In the genomic region with DNA sequence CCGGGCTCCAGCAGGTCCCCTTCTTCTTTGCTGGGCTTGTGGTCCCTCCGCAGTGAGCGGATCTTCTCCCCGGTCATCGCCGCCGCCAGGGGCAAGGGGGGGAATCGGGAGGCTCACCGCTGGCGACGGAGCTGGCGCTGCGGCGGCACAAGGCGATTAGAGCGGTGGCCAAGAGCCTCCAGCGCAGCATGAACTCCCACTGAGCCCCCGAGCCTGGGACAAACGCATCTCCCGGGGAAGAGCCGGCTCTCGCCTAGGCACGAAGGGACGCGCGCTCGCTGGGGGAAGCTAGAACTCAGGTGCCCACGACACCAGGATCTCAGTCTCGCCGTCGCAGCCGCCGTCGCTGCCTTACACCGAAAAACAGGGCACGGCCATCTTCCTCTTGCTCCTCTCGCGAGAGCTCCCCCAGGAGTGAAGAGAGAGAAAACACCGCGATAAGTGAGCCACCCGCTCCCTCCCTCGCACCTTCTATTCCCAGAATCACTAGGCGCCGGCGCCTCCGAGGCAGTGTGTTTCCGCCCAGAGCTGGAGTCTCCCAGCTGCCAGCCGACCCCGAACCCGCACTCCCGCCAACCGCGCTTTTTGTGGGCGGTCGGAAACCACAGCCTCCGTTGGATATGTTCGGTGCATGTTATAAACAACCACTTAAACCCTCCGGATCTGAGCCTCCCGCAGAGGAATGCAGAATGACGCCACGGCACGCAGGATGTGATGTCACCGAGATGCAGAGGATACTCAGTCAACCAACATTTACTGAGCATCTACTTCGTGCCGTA, we compare ENCODE assay signal across 8 cellular contexts. TPM values are rescaled to one million over a fixed set of nuclear protein-coding genes. Genes with fewer than 3 reads are reported as not detected.
DNase-seq lines count a peak whose midpoint lies in the region; ATAC-seq and TF ChIP-seq lines count a peak whose summit lies in the region.

A gene with protein sequence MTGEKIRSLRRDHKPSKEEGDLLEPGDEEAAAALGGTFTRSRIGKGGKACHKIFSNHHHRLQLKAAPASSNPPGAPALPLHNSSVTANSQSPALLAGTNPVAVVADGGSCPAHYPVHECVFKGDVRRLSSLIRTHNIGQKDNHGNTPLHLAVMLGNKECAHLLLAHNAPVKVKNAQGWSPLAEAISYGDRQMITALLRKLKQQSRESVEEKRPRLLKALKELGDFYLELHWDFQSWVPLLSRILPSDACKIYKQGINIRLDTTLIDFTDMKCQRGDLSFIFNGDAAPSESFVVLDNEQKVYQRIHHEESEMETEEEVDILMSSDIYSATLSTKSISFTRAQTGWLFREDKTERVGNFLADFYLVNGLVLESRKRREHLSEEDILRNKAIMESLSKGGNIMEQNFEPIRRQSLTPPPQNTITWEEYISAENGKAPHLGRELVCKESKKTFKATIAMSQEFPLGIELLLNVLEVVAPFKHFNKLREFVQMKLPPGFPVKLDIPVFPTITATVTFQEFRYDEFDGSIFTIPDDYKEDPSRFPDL (minus strand): TSS at position 391 of the 779 bp plus-strand sequence. CDS start 314 bp downstream, at position 77.

- H3K9me3 ChIP-seq in OCI-LY7 (ENCODE audit: low read length) (no peaks in the 10 kb centered on the region), mononuclear cell (ENCODE audit: low read depth, low read length) (no peaks in the 10 kb centered on the region)

- intact Hi-C loops in OCI-LY7 (cut with micrococcal nuclease; ENCODE audit: unreplicated experiment): loop anchor here (1.0 to 5.0 kb wide), 3 partner anchors 56 to 147 kb away; a partner anchor contains a TSS

- CTCF ChIA-PET in OCI-LY7 (lab: Charles Lee; ENCODE audit: unreplicated experiment): no interaction called here

- H4K20me1 ChIP-seq in OCI-LY7 (ENCODE audit: insufficient read depth, low read length): peaks cover 10% of the 10 kb centered on the region; the same call in 1 of the 2 replicates

- peaks cover 60% of the 10 kb centered on the region for H3K79me2 ChIP-seq in OCI-LY7 (ENCODE audit: insufficient read depth, low read depth, low read length)

- H3K4me3 ChIP-seq in OCI-LY7 (ENCODE audit: low read depth, low read length, poor library complexity, severe bottlenecking) (peak within 1 kb of the TSS; percentile 74), epithelial cell of esophagus (ENCODE audit: low read length) (peak within 1 kb of the TSS; percentile 81), mononuclear cell (ENCODE audit: low read length) (peak within 1 kb of the TSS; percentile 97)

- TF ChIP-seq CTCF in OCI-LY7 (conservative IDR thresholded peaks at IDR 0.05; ENCODE audit: low read length) (no peak), epithelial cell of esophagus (IDR thresholded peaks at IDR 0.05; ENCODE audit: insufficient read depth, low read depth, low read length, missing control alignments) (peak; percentile 10)

- peak; percentile 90 for ATAC-seq in GM21526 (IDR thresholded peaks at IDR 0.05; ENCODE audit: low FRiP score, unreplicated experiment)

- peaks cover 16% of the 10 kb centered on the region for H3K4me1 ChIP-seq in OCI-LY7 (ENCODE audit: insufficient read depth, low read length, poor library complexity, severe bottlenecking)
- H3K4me1 ChIP-seq in mononuclear cell (ENCODE audit: insufficient read depth, low read length): peaks cover 23% of the 10 kb centered on the region

- peak within 1 kb of the TSS; percentile 76 for H3K27ac ChIP-seq in OCI-LY7 (ENCODE audit: low read depth, low read length, poor library complexity, severe bottlenecking)

- H2AFZ ChIP-seq in OCI-LY7 (ENCODE audit: low read length): peak within 1 kb of the TSS; percentile 95

- no peaks in the 10 kb centered on the region for H3K27me3 ChIP-seq in mononuclear cell (ENCODE audit: insufficient read depth, low read length)

- H3K9me2 ChIP-seq in OCI-LY7 (ENCODE audit: insufficient read depth, low read length): no peaks in the 10 kb centered on the region

- peaks cover 18% of the 10 kb centered on the region for H3K36me3 ChIP-seq in OCI-LY7 (ENCODE audit: insufficient read depth, low read length)

- BruUV-seq in OCI-LY7 (replicated peaks; lab: Mats Ljungman, UMichigan): no TSS peak

- H3K4me2 ChIP-seq in OCI-LY7 (ENCODE audit: low read length): peak within 1 kb of the TSS; percentile 86

- DNase-seq in DMS 273 (lab: John Stamatoyannopoulos, UW; ENCODE audit: unreplicated experiment): peak; percentile 98
- DNase-seq in HuH-7.5 (ENCODE audit: low spot score): peak; percentile 74
- peak; percentile 96 for DNase-seq in OCI-LY7 (ENCODE audit: low spot score)
- peak; percentile 88 for DNase-seq in activated T-cell treated with anti-CD3 and anti-CD28 coated beads for 24 hours (ENCODE audit: low read depth)
- DNase-seq in epithelial cell of esophagus (ENCODE audit: low read depth): peak; percentile 97
- DNase-seq in stimulated activated CD8-positive, alpha-beta memory T cell treated with anti-CD3 and anti-CD28 coated beads, Interleukin-4, amount 100 ng/mL, for 1 hour (ENCODE audit: low read depth in 2 of 2, low spot score in 1 of 2): peak; percentile 71 to 76

- POLR2A ChIA-PET in OCI-LY7 (lab: Charles Lee): interaction anchor here (0.6 to 3.9 kb wide), 10 partner anchors 10 to 722 kb away, joined by 3 to 43 read pairs (median 3); a partner anchor contains a TSS

RNA-seq across cellular contexts. Expression of the gene that starts here (rescaled TPM):
- total RNA-seq in OCI-LY7 (2014; rRNA removed; shearing (Covaris generic)): 22.1 and 25.0 TPM in 2 replicates
- total RNA-seq in OCI-LY7 (2022): 17.3 and 20.2 TPM in 2 replicates
- total RNA-seq in mononuclear cell: 43.7 TPM

Comparison
In these comparisons a context has a peak if more than half of its experiments do, and no peak if none do; other contexts are left out.
1. Peak in every context shown above with its lines: DNase-seq, ATAC-seq, H3K4me3 ChIP-seq and H3K27ac ChIP-seq.